Comparison of ENCODE assay signal across 22 cellular contexts in the genomic region with DNA sequence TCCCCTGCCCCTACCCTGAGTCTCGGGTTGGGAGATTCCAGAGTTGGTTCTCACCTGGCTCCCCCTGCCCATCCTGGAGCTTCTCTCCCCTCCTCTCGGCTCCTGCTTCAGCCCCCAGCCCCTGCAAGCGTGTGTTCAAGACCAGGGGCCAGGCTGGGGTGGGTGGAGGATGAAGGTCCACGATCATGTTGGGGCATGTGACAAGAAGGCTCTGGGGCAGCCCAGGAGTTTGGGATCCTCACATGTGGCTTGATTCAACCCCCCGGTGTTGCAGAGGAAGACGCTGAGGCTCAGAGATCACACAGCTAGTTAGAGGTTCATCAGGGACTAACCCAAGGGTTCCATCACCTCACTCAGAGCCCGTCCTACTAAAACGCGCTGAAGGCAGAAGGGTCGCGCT. TPM values are rescaled to one million over a fixed set of nuclear protein-coding genes. Genes with fewer than 3 reads are reported as not detected.
"Had no signal": no experiment of that assay in that cellular context is flagged by ENCODE, and none has a peak within 500 bp of the region (broad histone marks: within the 10 kb centered on the region; RNA-seq: fewer than 3 reads in every experiment).

No MANE protein-coding gene starts in this region.

- H3K36me3 Mint-ChIP-seq: natural killer cell; stimulated activated memory B cell treated with anti-CD40 and anti-IgM and Interleukin-4, amounts not matched to agents 10 μg/mL and 1 μg/mL and 100 μg/mL, for 72 hours had no signal

- H3K9me3 ChIP-seq: lower lobe of right lung, neutrophil, thyroid gland had no signal

- DNase-seq: dorsolateral prefrontal cortex; effector CD4-positive, alpha-beta T cell; left ventricle myocardium superior; lower lobe of right lung; natural killer cell; stimulated activated CD4-positive, alpha-beta T cell treated with anti-CD3 and anti-CD28 coated beads, Interleukin-2, amount 100 ng/mL, for 24 hours; stimulated activated CD4-positive, alpha-beta T cell treated with anti-CD3 and anti-CD28 coated beads, Interleukin-4, amount 100 ng/mL, for 4 hours; stimulated activated naive CD8-positive, alpha-beta T cell treated with anti-CD3 and anti-CD28 coated beads, Interleukin-15, Interleukin-2, amounts not matched to agents 100 U/mL and 50 U/mL, for 24 hours; thyroid gland; trophoblast cell had no signal

- ATAC-seq: left ventricle myocardium superior; lower lobe of right lung; natural killer cell; sciatic nerve; stimulated activated memory B cell treated with anti-CD40 and anti-IgM and Interleukin-4, amounts not matched to agents 10 μg/mL and 1 μg/mL and 100 μg/mL, for 72 hours; stimulated activated naive CD8-positive, alpha-beta T cell treated with anti-CD3 and anti-CD28 coated beads, Interleukin-15, Interleukin-2, amounts not matched to agents 100 U/mL and 50 U/mL, for 24 hours had no signal

- H3K79me2 ChIP-seq: parathyroid adenoma had no signal

- H3K9me3 Mint-ChIP-seq: natural killer cell; stimulated activated memory B cell treated with anti-CD40 and anti-IgM and Interleukin-4, amounts not matched to agents 10 μg/mL and 1 μg/mL and 100 μg/mL, for 72 hours had no signal

- H3K4me3 ChIP-seq: dorsolateral prefrontal cortex, lower lobe of right lung, smooth muscle cell, thyroid gland had no signal

- H3K27ac Mint-ChIP-seq: natural killer cell; progenitor cell of endocrine pancreas; stimulated activated memory B cell treated with anti-CD40 and anti-IgM and Interleukin-4, amounts not matched to agents 10 μg/mL and 1 μg/mL and 100 μg/mL, for 72 hours had no signal

- H3K36me3 ChIP-seq: lower lobe of right lung, neutrophil, thyroid gland had no signal

- H3K27me3 ChIP-seq: thyroid gland had no signal

- H3K4me2 ChIP-seq: smooth muscle cell had no signal

- H2AFZ ChIP-seq: parathyroid adenoma had no signal

- FAIRE-seq: colon, frontal cortex had no signal

- H3K27ac ChIP-seq: dorsolateral prefrontal cortex, lower lobe of right lung, neutrophil, parathyroid adenoma, thyroid gland had no signal

- H3K4me3 Mint-ChIP-seq: natural killer cell; stimulated activated memory B cell treated with anti-CD40 and anti-IgM and Interleukin-4, amounts not matched to agents 10 μg/mL and 1 μg/mL and 100 μg/mL, for 72 hours had no signal

- H3K9ac ChIP-seq: parathyroid adenoma had no signal

- H3K4me1 Mint-ChIP-seq: natural killer cell; stimulated activated memory B cell treated with anti-CD40 and anti-IgM and Interleukin-4, amounts not matched to agents 10 μg/mL and 1 μg/mL and 100 μg/mL, for 72 hours had no signal

RNA-seq across cellular contexts. Expression of gene CIDEA, which starts 39.7 kb away (rescaled TPM):
- total RNA-seq: fibroblast of villous mesenchyme, lower lobe of right lung, mononuclear cell, natural killer cell, osteoblast, progenitor cell of endocrine pancreas, smooth muscle cell had no signal
- polyA plus RNA-seq: neural cell, smooth muscle cell had no signal
